Comparison of ENCODE assay signal across 1 cellular context in the genomic region with DNA sequence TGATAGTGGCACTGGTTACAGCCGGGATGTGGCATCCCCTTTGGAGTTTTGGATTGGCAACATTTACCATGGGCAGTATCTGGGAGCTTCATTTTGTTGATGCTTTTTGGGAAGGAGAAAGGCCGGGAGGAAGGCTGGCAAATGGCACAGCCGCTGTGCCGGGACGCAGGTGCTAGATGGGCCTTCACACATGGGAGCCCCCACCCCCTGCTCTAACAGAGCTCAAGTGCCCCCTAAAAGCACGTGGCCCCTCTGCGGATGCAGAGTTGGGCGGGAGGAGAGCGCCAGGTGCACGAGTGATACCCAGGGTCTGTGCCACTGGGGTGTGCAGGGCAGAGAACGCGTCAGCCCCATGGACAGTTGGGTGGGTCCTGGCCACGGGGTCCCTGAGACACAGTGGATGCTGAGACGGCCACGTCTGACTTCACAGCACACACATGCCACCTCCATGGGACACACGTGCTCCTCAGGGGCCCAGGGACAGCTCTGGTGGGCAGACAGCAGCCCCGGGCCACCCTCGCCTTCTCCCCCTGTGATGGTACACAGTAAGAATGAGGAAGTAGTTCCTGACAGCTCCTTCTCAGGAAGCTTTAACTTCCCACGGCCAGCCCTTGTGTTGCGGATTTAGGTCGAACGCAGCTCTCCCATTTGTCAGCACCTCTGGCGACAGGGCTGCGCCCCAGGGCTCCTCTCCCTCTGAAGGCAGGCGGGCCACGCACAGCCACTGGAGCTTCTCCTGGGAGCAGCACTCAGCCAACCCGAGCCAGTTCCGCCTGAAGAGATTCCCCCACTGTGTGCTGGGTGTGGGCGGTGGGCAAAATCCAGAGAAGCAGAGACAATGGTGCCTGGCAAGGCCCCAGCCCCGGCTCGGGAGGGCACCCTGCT.
TF ChIP-seq lines count a peak whose summit lies in the region.

No MANE protein-coding gene starts in this region.

TF ChIP-seq in SK-N-SH, 30 proteins besides CTCF, POLR2A, EP300 and RAD21 (continued from another document):
- TF ChIP-seq, protein P1, sequence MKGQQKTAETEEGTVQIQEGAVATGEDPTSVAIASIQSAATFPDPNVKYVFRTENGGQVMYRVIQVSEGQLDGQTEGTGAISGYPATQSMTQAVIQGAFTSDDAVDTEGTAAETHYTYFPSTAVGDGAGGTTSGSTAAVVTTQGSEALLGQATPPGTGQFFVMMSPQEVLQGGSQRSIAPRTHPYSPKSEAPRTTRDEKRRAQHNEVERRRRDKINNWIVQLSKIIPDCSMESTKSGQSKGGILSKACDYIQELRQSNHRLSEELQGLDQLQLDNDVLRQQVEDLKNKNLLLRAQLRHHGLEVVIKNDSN (IDR thresholded peaks at IDR 0.05; ENCODE audit: borderline replicate concordance, low read depth), result no peak
- TF ChIP-seq JUND (IDR thresholded peaks at IDR 0.05), result no peak
- no peak for TF ChIP-seq MEF2A (IDR thresholded peaks at IDR 0.05; ENCODE audit: borderline replicate concordance, low read depth)
- TF ChIP-seq, protein P2, sequence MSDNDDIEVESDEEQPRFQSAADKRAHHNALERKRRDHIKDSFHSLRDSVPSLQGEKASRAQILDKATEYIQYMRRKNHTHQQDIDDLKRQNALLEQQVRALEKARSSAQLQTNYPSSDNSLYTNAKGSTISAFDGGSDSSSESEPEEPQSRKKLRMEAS (IDR thresholded peaks at IDR 0.05; ENCODE audit: low read depth), result no peak
- no peak for TF ChIP-seq TAF1 (IDR thresholded peaks at IDR 0.05; ENCODE audit: borderline replicate concordance, low read depth, low read length)
- no peak for TF ChIP-seq TEAD4 (IDR thresholded peaks at IDR 0.05; ENCODE audit: borderline replicate concordance, insufficient read depth)
- TF ChIP-seq FOXJ3 (CRISPR knock-in tag; IDR thresholded peaks at IDR 0.05), result no peak
- TF ChIP-seq ELF1 (IDR thresholded peaks at IDR 0.05), result no peak
- no peak for TF ChIP-seq POLR2AphosphoS5 (IDR thresholded peaks at IDR 0.05; ENCODE audit: low read depth, low read length)
- no peak for TF ChIP-seq YY1 (IDR thresholded peaks at IDR 0.05; ENCODE audit: low read depth)
- TF ChIP-seq NFIC (IDR thresholded peaks at IDR 0.05; ENCODE audit: borderline replicate concordance), result no peak
- no peak for TF ChIP-seq CHD2 (IDR thresholded peaks at IDR 0.05; ENCODE audit: low read length, partially characterized antibody)
- no peak for TF ChIP-seq RFX5 (IDR thresholded peaks at IDR 0.05; ENCODE audit: low read length)
- no peak for TF ChIP-seq GABPA (IDR thresholded peaks at IDR 0.05; ENCODE audit: low read depth)
- no peak for TF ChIP-seq GATA2 (CRISPR knock-in tag; IDR thresholded peaks at IDR 0.05)
- TF ChIP-seq SMC3 (IDR thresholded peaks at IDR 0.05; ENCODE audit: low read depth, low read length), result no peak
- TF ChIP-seq, protein P3, sequence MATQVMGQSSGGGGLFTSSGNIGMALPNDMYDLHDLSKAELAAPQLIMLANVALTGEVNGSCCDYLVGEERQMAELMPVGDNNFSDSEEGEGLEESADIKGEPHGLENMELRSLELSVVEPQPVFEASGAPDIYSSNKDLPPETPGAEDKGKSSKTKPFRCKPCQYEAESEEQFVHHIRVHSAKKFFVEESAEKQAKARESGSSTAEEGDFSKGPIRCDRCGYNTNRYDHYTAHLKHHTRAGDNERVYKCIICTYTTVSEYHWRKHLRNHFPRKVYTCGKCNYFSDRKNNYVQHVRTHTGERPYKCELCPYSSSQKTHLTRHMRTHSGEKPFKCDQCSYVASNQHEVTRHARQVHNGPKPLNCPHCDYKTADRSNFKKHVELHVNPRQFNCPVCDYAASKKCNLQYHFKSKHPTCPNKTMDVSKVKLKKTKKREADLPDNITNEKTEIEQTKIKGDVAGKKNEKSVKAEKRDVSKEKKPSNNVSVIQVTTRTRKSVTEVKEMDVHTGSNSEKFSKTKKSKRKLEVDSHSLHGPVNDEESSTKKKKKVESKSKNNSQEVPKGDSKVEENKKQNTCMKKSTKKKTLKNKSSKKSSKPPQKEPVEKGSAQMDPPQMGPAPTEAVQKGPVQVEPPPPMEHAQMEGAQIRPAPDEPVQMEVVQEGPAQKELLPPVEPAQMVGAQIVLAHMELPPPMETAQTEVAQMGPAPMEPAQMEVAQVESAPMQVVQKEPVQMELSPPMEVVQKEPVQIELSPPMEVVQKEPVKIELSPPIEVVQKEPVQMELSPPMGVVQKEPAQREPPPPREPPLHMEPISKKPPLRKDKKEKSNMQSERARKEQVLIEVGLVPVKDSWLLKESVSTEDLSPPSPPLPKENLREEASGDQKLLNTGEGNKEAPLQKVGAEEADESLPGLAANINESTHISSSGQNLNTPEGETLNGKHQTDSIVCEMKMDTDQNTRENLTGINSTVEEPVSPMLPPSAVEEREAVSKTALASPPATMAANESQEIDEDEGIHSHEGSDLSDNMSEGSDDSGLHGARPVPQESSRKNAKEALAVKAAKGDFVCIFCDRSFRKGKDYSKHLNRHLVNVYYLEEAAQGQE (IDR thresholded peaks at IDR 0.05; ENCODE audit: low read depth, low read length), result no peak
